ENCODE assay signal across 14 cellular contexts in the genomic region with DNA sequence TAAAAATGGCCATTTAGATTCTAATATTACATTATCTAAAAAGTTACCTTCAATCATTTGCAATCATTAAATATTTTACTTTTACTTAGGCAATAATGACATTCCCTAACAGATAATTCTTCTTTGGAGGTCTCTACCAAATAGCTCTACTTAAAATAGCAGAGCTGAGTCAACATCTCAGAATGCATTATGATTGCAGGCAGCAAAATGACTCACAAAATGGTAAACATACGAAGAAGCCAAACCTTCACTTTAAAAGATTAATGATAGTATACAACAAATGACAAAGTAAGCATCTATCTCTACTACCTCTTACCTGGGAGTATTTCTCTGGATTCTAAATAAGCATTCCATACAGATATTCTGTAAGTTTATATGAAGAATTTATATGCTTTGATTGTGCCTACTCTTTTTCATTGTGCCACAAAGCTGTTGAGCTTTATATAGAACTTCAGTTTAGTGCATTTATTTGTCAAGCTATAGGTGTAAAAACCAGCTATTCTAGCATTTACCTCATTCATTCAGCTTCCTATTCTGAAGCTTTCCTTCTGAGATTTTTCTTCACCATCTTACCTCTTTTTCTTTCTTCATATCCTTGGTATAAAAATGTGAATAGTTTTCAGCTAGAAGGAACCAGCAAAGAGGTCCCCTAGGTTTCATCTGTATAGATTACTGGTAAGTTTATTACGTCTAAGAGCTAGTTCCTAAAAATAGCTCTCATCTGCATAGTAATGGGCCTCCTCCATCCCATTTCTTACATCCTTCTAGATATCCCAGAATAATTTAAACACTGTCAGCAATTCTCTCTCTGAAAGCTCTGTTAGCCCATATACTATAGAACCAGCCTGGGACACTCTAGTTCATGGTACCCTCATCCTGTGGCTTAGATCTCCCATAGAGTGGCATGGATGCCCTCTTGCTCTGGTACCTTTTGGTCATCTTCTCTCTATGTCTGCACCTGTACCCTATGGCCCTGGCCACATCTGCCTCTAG. TPM values are rescaled to one million over a fixed set of nuclear protein-coding genes. Genes with fewer than 3 reads are reported as not detected.
DNase-seq lines count a peak whose midpoint lies in the region; ATAC-seq and TF ChIP-seq lines count a peak whose summit lies in the region.
"Had no signal": no experiment of that assay in that cellular context is flagged by ENCODE, and none has a peak within 500 bp of the region (broad histone marks: within the 10 kb centered on the region; RNA-seq: fewer than 3 reads in every experiment).

No MANE protein-coding gene starts in this region.

- H3K9me3 Mint-ChIP-seq in natural killer cell treated with Interleukin-12 subunit alpha and Interleukin-12 subunit beta and Interleukin-15 and Interleukin-18, amount 100 ng/mL, for 72 hours = no peaks in the 10 kb centered on the region

- in situ Hi-C loops in Panc1 (cut with HindIII; ENCODE audit: low pct_unique_long_range_greater_than_20kb, low sequenced_read_pairs) = no loop called here

- peak; percentile 88 for DNase-seq in ELR (ENCODE audit: low read depth)
- DNase-seq in Panc1 (ENCODE audit: low read depth, low spot score) = peak; percentile 45
- peak; percentile 82 for DNase-seq in epithelial cell of esophagus (ENCODE audit: low read depth)
- peak; percentile 89 for DNase-seq in osteoblast (ENCODE audit: insufficient read length, low spot score, missing footprints)
- DNase-seq in natural killer cell treated with Interleukin-12 subunit alpha and Interleukin-12 subunit beta and Interleukin-15 and Interleukin-18, amount 100 ng/mL, for 72 hours (ENCODE audit: low spot score) = no peak
- DNase-seq in stimulated activated CD4-positive, alpha-beta T cell treated with anti-CD3 and anti-CD28 coated beads, Interleukin-12 subunit alpha, Interleukin-12 subunit beta, amount 100 ng/mL, for 4 hours = no peak
- no peak for DNase-seq in Ammon's horn (ENCODE audit: low spot score)
- no peak for DNase-seq in right atrium auricular region (ENCODE audit: low spot score)
- DNase-seq: activated CD4-positive, alpha-beta T cell treated with anti-CD3 and anti-CD28 coated beads, Interleukin-2, amount 50 U/mL, for 1 hour; NCI-H510A treated with DMSO at 0.1 percent for 48 hours had no signal

- H3K36me3 ChIP-seq in Panc1 (ENCODE audit: control insufficient read depth, insufficient read depth, low read length) = no peaks in the 10 kb centered on the region
- H3K36me3 ChIP-seq in osteoblast (ENCODE audit: insufficient read depth, low read length) = no peaks in the 10 kb centered on the region
- no peaks in the 10 kb centered on the region for H3K36me3 ChIP-seq in right atrium auricular region

- H4K20me1 ChIP-seq in osteoblast (ENCODE audit: insufficient read depth, low read length) = no peaks in the 10 kb centered on the region

- no peaks in the 10 kb centered on the region for H3K4me1 Mint-ChIP-seq in natural killer cell treated with Interleukin-12 subunit alpha and Interleukin-12 subunit beta and Interleukin-15 and Interleukin-18, amount 100 ng/mL, for 72 hours (ENCODE audit: low read depth in 2 of 2)

- H2AFZ ChIP-seq in osteoblast (ENCODE audit: low read length) = no peak overlapping the region
- H2AFZ ChIP-seq: parathyroid adenoma had no signal

- H3K4me2 ChIP-seq in osteoblast (ENCODE audit: insufficient read depth, low read length) = peak overlapping the region; percentile 23

- BruUV-seq in Panc1 (replicated peaks; lab: Mats Ljungman, UMichigan) = no TSS peak

- intact Hi-C loops in Panc1 (cut with micrococcal nuclease; ENCODE audit: unreplicated experiment) = no loop called here

- peak; percentile 79 for ATAC-seq in Panc1
- ATAC-seq in natural killer cell treated with Interleukin-12 subunit alpha and Interleukin-12 subunit beta and Interleukin-15 and Interleukin-18, amount 100 ng/mL, for 72 hours = no peak

- no peaks in the 10 kb centered on the region for H3K36me3 Mint-ChIP-seq in natural killer cell treated with Interleukin-12 subunit alpha and Interleukin-12 subunit beta and Interleukin-15 and Interleukin-18, amount 100 ng/mL, for 72 hours

- H3K9me3 ChIP-seq in Panc1 (ENCODE audit: control insufficient read depth, insufficient read depth, low read depth, low read length) = no peaks in the 10 kb centered on the region
- H3K9me3 ChIP-seq in osteoblast (ENCODE audit: low read depth, low read length) = no peaks in the 10 kb centered on the region
- no peaks in the 10 kb centered on the region for H3K9me3 ChIP-seq in right atrium auricular region

- H3K27ac Mint-ChIP-seq in natural killer cell treated with Interleukin-12 subunit alpha and Interleukin-12 subunit beta and Interleukin-15 and Interleukin-18, amount 100 ng/mL, for 72 hours = no peak overlapping the region

- H3K27me3 Mint-ChIP-seq in natural killer cell treated with Interleukin-12 subunit alpha and Interleukin-12 subunit beta and Interleukin-15 and Interleukin-18, amount 100 ng/mL, for 72 hours = peaks cover 20 to 33% of the 10 kb centered on the region in 2 donors

- H3K4me3 ChIP-seq in Panc1 (ENCODE audit: low read depth in 2 of 2, low read length in 2 of 2) (no peak overlapping the region), epithelial cell of esophagus (ENCODE audit: low read length) (no peak overlapping the region), osteoblast (ENCODE audit: insufficient read depth, low read length) (no peak overlapping the region), right atrium auricular region (no peak overlapping the region)

- H3K79me2 ChIP-seq in osteoblast (ENCODE audit: insufficient read depth, low read length) = no peaks in the 10 kb centered on the region
- H3K79me2 ChIP-seq: parathyroid adenoma had no signal

- no peak overlapping the region for H3K4me3 Mint-ChIP-seq in natural killer cell treated with Interleukin-12 subunit alpha and Interleukin-12 subunit beta and Interleukin-15 and Interleukin-18, amount 100 ng/mL, for 72 hours

- TF ChIP-seq CTCF in Panc1 (IDR thresholded peaks at IDR 0.05) (no peak), epithelial cell of esophagus (IDR thresholded peaks at IDR 0.05; ENCODE audit: insufficient read depth, low read depth, low read length, missing control alignments) (no peak), osteoblast (IDR thresholded peaks at IDR 0.05; ENCODE audit: extremely low read depth, low read depth, low read length) (no peak), right atrium auricular region (IDR thresholded peaks at IDR 0.05) (no peak)

- POLR2A ChIA-PET in Panc1 (lab: Charles Lee) = no interaction called here

- H3K27ac ChIP-seq in Panc1 (ENCODE audit: low read length) = no peak overlapping the region
- H3K27ac ChIP-seq in osteoblast (ENCODE audit: low read depth, low read length) = no peak overlapping the region
- no peak overlapping the region for H3K27ac ChIP-seq in right atrium auricular region
- H3K27ac ChIP-seq: parathyroid adenoma had no signal

- no peaks in the 10 kb centered on the region for H3K4me1 ChIP-seq in Panc1 (ENCODE audit: control insufficient read depth, insufficient read depth, low read length)
- peaks cover 12% of the 10 kb centered on the region for H3K4me1 ChIP-seq in osteoblast (ENCODE audit: insufficient read depth, low read length)
- no peaks in the 10 kb centered on the region for H3K4me1 ChIP-seq in right atrium auricular region
- H3K4me1 ChIP-seq: parathyroid adenoma had no signal

- no peaks in the 10 kb centered on the region for H3K27me3 ChIP-seq in Panc1 (ENCODE audit: control insufficient read depth, insufficient read depth, low read length)
- H3K27me3 ChIP-seq in osteoblast (ENCODE audit: insufficient read depth, low read length) = no peaks in the 10 kb centered on the region
- H3K27me3 ChIP-seq in right atrium auricular region = no peaks in the 10 kb centered on the region

- CTCF ChIA-PET in Panc1 (lab: Charles Lee) = no interaction called here

RNA-seq across cellular contexts. Expression of a gene that starts 17.2 kb away (rescaled TPM):
- total RNA-seq in Panc1 (2021; ENCODE audit: unreplicated experiment) (78.5 TPM), osteoblast (113 and 115 TPM in 2 replicates), right atrium auricular region (10 to 100 TPM; 45.7 to 55.0 TPM)
- 47.3 TPM for polyA plus RNA-seq in Panc1 (2012; ENCODE audit: insufficient read length)
- total RNA-seq in natural killer cell treated with Interleukin-12 subunit alpha and Interleukin-12 subunit beta and Interleukin-15 and Interleukin-18, amount 100 ng/mL, for 72 hours = 100 to 1,000 TPM; 218 to 239 TPM

RNA-seq across cellular contexts. Expression of a gene that starts 33.6 kb away (rescaled TPM):
- total RNA-seq in Panc1 (2021; ENCODE audit: unreplicated experiment) = not detected
- not detected for polyA plus RNA-seq in Panc1 (2012; ENCODE audit: insufficient read length)
- total RNA-seq in osteoblast = 0.29 and 1.1 TPM in 2 replicates
- not detected for total RNA-seq in natural killer cell treated with Interleukin-12 subunit alpha and Interleukin-12 subunit beta and Interleukin-15 and Interleukin-18, amount 100 ng/mL, for 72 hours
- 1 to 10 TPM in 1 of 2 donors, under 1 TPM in 1; 0.90 to 3.7 TPM for total RNA-seq in right atrium auricular region
- total RNA-seq: glomerular endothelial cell, lung microvascular endothelial cell, subcutaneous adipose tissue had no signal

Comparison
In these comparisons a context has a peak if more than half of its experiments do, and no peak if none do; other contexts are left out.
1. DNase-seq: peak in ELR (single experiment), Panc1 (single experiment), epithelial cell of esophagus (single experiment) and osteoblast (single experiment); none in natural killer cell treated with Interleukin-12 subunit alpha and Interleukin-12 subunit beta and Interleukin-15 and Interleukin-18, amount 100 ng/mL, for 72 hours (single experiment), stimulated activated CD4-positive, alpha-beta T cell treated with anti-CD3 and anti-CD28 coated beads, Interleukin-12 subunit alpha, Interleukin-12 subunit beta, amount 100 ng/mL, for 4 hours (single experiment), Ammon's horn (single experiment) and right atrium auricular region (single experiment).